ENCODE assay signal across 14 cellular contexts in the genomic region with DNA sequence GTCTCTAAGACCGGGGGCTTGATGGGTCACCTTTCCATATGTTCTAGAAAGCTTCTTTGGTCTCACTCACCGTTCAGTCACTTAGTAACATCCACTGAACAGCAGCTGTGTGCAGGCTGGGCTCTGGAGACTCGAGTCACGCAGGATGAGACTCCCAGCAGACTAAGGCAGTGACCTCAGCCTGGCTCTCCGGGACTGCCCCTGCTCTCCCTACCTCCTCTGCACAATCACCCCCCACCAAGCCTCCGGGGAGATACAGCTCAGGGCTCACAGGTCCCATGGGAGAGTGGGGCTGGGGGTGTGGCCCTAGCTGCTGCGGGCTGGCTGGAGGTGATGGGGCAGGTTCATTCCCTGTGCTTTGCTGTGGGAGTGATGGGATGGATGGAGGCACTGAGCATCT. TPM values are rescaled to one million over a fixed set of nuclear protein-coding genes. Genes with fewer than 3 reads are reported as not detected.
DNase-seq lines count a peak whose midpoint lies in the region; ATAC-seq and TF ChIP-seq lines count a peak whose summit lies in the region.
"Had no signal": no experiment of that assay in that cellular context is flagged by ENCODE, and none has a peak within 500 bp of the region (broad histone marks: within the 10 kb centered on the region; RNA-seq: fewer than 3 reads in every experiment).

No MANE protein-coding gene starts in this region.

- H3K79me1 ChIP-seq in mesenchymal stem cell (replicated peaks; ENCODE audit: low read length, poor library complexity, severe bottlenecking): peaks cover 18% of the 10 kb centered on the region

- H4K91ac ChIP-seq in mesenchymal stem cell (ENCODE audit: low read length): no peak overlapping the region

- 67% methylated on average over 5 of the region's 7 CpGs for WGBS in mesenchymal stem cell

- no peak overlapping the region for H4K8ac ChIP-seq in mesenchymal stem cell (ENCODE audit: low read length)

- no peaks in the 10 kb centered on the region for H3K9me3 ChIP-seq in mesenchymal stem cell (ENCODE audit: control insufficient read depth, low read length)
- H3K9me3 ChIP-seq: right lobe of liver, stomach had no signal

- H2AK5ac ChIP-seq in mesenchymal stem cell (ENCODE audit: low read length, severe bottlenecking): no peak overlapping the region

- H3K27me3 ChIP-seq in GM06990 (replicated peaks; ENCODE audit: control insufficient read depth, insufficient read depth, low read length) (no peaks in the 10 kb centered on the region), mesenchymal stem cell (ENCODE audit: control insufficient read depth in 1 of 2, insufficient read depth in 1 of 2, low read length in 2 of 2) (no peaks in the 10 kb centered on the region)
- H3K27me3 ChIP-seq: right lobe of liver, stomach had no signal

- intact Hi-C loops in sciatic nerve (cut with DNase I): no loop called here

- peak; percentile 78 for ATAC-seq in GM21447 (IDR thresholded peaks at IDR 0.05; ENCODE audit: unreplicated experiment)
- ATAC-seq in GM19452 (IDR thresholded peaks at IDR 0.05; ENCODE audit: unreplicated experiment): no peak
- no peak for ATAC-seq in GM18498 (IDR thresholded peaks at IDR 0.05; ENCODE audit: unreplicated experiment)
- no peak for ATAC-seq in sciatic nerve
- ATAC-seq: WTC11 had no signal

- H3K4me3 ChIP-seq in GM06990 (replicated peaks; ENCODE audit: low read depth, low read length): no peak overlapping the region
- H3K4me3 ChIP-seq in mesenchymal stem cell (ENCODE audit: insufficient read depth in 1 of 2, low read depth in 1 of 2, low read length in 2 of 2): no peak overlapping the region
- H3K4me3 ChIP-seq: right lobe of liver, stomach had no signal

- no peak overlapping the region for H3K4me2 ChIP-seq in mesenchymal stem cell (ENCODE audit: low read length, poor library complexity, severe bottlenecking)

- H3K4me1 ChIP-seq in mesenchymal stem cell (ENCODE audit: control insufficient read depth, insufficient read depth, low read depth, low read length): peaks cover 30% of the 10 kb centered on the region
- H3K4me1 ChIP-seq: right lobe of liver, stomach had no signal

- H3K18ac ChIP-seq in mesenchymal stem cell (ENCODE audit: low read depth in 1 of 2, low read length in 2 of 2): no peak overlapping the region

- TF ChIP-seq CTCF in GM06990 (IDR thresholded peaks at IDR 0.05; ENCODE audit: insufficient read depth, low read length, poor library complexity, severe bottlenecking): no peak

- H3K23ac ChIP-seq in mesenchymal stem cell (ENCODE audit: low read length in 2 of 2): no peak overlapping the region

- no peak overlapping the region for H2AFZ ChIP-seq in mesenchymal stem cell (ENCODE audit: low read depth, low read length)

- H2BK12ac ChIP-seq in mesenchymal stem cell (ENCODE audit: low read length in 2 of 2): no peak overlapping the region

- no peak overlapping the region for H2BK120ac ChIP-seq in mesenchymal stem cell (ENCODE audit: low read depth, low read length)

- H3K14ac ChIP-seq in mesenchymal stem cell (ENCODE audit: low read length in 2 of 2): no peak overlapping the region

- DNase-seq in GM06990 (ENCODE audit: extremely low read depth, insufficient read length) (peak; percentile 30), NAMALWA (ENCODE audit: low spot score) (peak; percentile 53), mesenchymal stem cell (peak; percentile 48), NCI-H1436 (lab: John Stamatoyannopoulos, UW) (no peak), sciatic nerve (ENCODE audit: low spot score) (no peak)
- DNase-seq: activated naive CD8-positive, alpha-beta T cell treated with anti-CD3 and anti-CD28 coated beads, Interleukin-2, amount 10 ng/mL, durations not matched to agents 7 days and 5 days; nephron progenitor cell; right lobe of liver; stomach had no signal

- H3K36me3 ChIP-seq in GM06990 (ENCODE audit: control insufficient read depth, insufficient read depth, low read length) (peaks cover 2% of the 10 kb centered on the region), mesenchymal stem cell (ENCODE audit: control insufficient read depth in 1 of 2, insufficient read depth in 2 of 2, low read depth in 1 of 2, low read length in 2 of 2) (peaks cover 29 to 57% of the 10 kb centered on the region in 2 experiments)
- H3K36me3 ChIP-seq: right lobe of liver had no signal

- no peak overlapping the region for H2BK15ac ChIP-seq in mesenchymal stem cell (ENCODE audit: low read depth, poor library complexity, severe bottlenecking)

- no peak overlapping the region for H3K9ac ChIP-seq in mesenchymal stem cell (ENCODE audit: low read length)

- peak overlapping the region; percentile 12 for H3K27ac ChIP-seq in mesenchymal stem cell (ENCODE audit: low read length, poor library complexity, severe bottlenecking)
- H3K27ac ChIP-seq: right lobe of liver, stomach had no signal

- H2BK5ac ChIP-seq in mesenchymal stem cell (ENCODE audit: low read depth, low read length, poor library complexity, severe bottlenecking): no peak overlapping the region

- no peak overlapping the region for H3K4ac ChIP-seq in mesenchymal stem cell (ENCODE audit: low read depth in 1 of 2, low read length in 2 of 2)

RNA-seq across cellular contexts. Expression of gene FLYWCH2, which starts 14.1 kb away (rescaled TPM):
- polyA plus RNA-seq in mesenchymal stem cell (2013, experiment 1 of 2): 32.0 TPM
- 33.1 TPM for polyA plus RNA-seq in mesenchymal stem cell (2013, experiment 2 of 2)
- 17.7 TPM for total RNA-seq in sciatic nerve

RNA-seq across cellular contexts. Expression of gene FLYWCH1, which starts 14.6 kb away (rescaled TPM):
- polyA plus RNA-seq in mesenchymal stem cell (2013, experiment 1 of 2): 18.4 TPM
- polyA plus RNA-seq in mesenchymal stem cell (2013, experiment 2 of 2): 17.3 TPM
- 72.5 TPM for total RNA-seq in sciatic nerve

RNA-seq across cellular contexts. Expression of gene PRSS22, which starts 39.1 kb away (rescaled TPM):
- not detected for polyA plus RNA-seq in mesenchymal stem cell (2013, experiment 1 of 2)
- not detected for polyA plus RNA-seq in mesenchymal stem cell (2013, experiment 2 of 2)
- total RNA-seq in sciatic nerve: 0.36 TPM
- total RNA-seq: activated naive CD8-positive, alpha-beta T cell treated with anti-CD3 and anti-CD28 coated beads, Interleukin-2, amount 10 ng/mL, durations not matched to agents 7 days and 5 days; G401 had no signal

Comparison
In these comparisons a context has a peak if more than half of its experiments do, and no peak if none do; other contexts are left out.
1. DNase-seq: peak in GM06990 (single experiment), NAMALWA (single experiment) and mesenchymal stem cell (single experiment); none in NCI-H1436 (single experiment) and sciatic nerve (single experiment).